In genomic region chr12:53995311-53996187, GRCh38 we compare ENCODE assay signal across 8 cellular contexts. TPM values are rescaled to one million over a fixed set of nuclear protein-coding genes. Genes with fewer than 3 reads are reported as not detected.
A peak's percentile ranks its signal among the peaks of the same experiment; 100 is the strongest.
DNase-seq lines count a peak whose midpoint lies in the region; ATAC-seq and TF ChIP-seq lines count a peak whose summit lies in the region.

No MANE protein-coding gene starts in this region.

- intact Hi-C loops in Caco-2 (cut with micrococcal nuclease; ENCODE audit: unreplicated experiment) (no loop called here), left colon (cut with DNase I, micrococcal nuclease) (no loop called here), testis (cut with DNase I; ENCODE audit: low total_unique reads) (no loop called here), ascending aorta (cut with DNase I) (no loop called here)

- TF ChIP-seq CTCF in Caco-2 (IDR thresholded peaks at IDR 0.05; ENCODE audit: insufficient read depth in 1 of 2, low read depth in 1 of 2, low read length in 1 of 2, severe bottlenecking in 1 of 2, unreplicated experiment in 1 of 2) (no peak), testis (IDR thresholded peaks at IDR 0.05) (no peak), ascending aorta (IDR thresholded peaks at IDR 0.05) (no peak)

- no peaks in the 10 kb centered on the region for H3K27me3 Mint-ChIP-seq in Caco-2 (ENCODE audit: insufficient read depth, unreplicated experiment)
- peaks cover 100% of the 10 kb centered on the region for H3K27me3 Mint-ChIP-seq in activated naive CD8-positive, alpha-beta T cell treated with anti-CD3 and anti-CD28 coated beads, Interleukin-2, amount 10 ng/mL, durations not matched to agents 7 days and 5 days

- DNase-seq in Caco-2 (peak; percentile 79 to 80), Kasumi-1 (lab: John Stamatoyannopoulos, UW) (peak; percentile 15 to 20), left colon (no peak), testis (no peak), ascending aorta (ENCODE audit: low spot score in 2 of 2) (no peak)
- no peak for DNase-seq in activated naive CD8-positive, alpha-beta T cell treated with anti-CD3 and anti-CD28 coated beads, Interleukin-2, amount 10 ng/mL, durations not matched to agents 7 days and 5 days

- H3K4me1 ChIP-seq in Caco-2 (peaks cover 7% of the 10 kb centered on the region), thymus (ENCODE audit: control insufficient read depth, insufficient read depth, low read length) (no peaks in the 10 kb centered on the region), testis (peaks cover 29% of the 10 kb centered on the region), ascending aorta (peaks cover 11 to 23% of the 10 kb centered on the region in 2 donors)

- peak overlapping the region; percentile 97 for H3K27ac Mint-ChIP-seq in Caco-2 (ENCODE audit: unreplicated experiment)
- no peak overlapping the region for H3K27ac Mint-ChIP-seq in activated naive CD8-positive, alpha-beta T cell treated with anti-CD3 and anti-CD28 coated beads, Interleukin-2, amount 10 ng/mL, durations not matched to agents 7 days and 5 days

- no peaks in the 10 kb centered on the region for H3K9me3 Mint-ChIP-seq in Caco-2 (ENCODE audit: unreplicated experiment)
- H3K9me3 Mint-ChIP-seq in activated naive CD8-positive, alpha-beta T cell treated with anti-CD3 and anti-CD28 coated beads, Interleukin-2, amount 10 ng/mL, durations not matched to agents 7 days and 5 days, result no peaks in the 10 kb centered on the region

- BruUV-seq in Caco-2 (replicated peaks; lab: Mats Ljungman, UMichigan), result no TSS peak

- H3K27ac ChIP-seq in thymus (ENCODE audit: low read depth) (no peak overlapping the region), testis (peak overlapping the region in 1 of 2 donors; percentile 39), ascending aorta (peak overlapping the region in 1 of 2 donors; percentile 7)

- H3K27me3 ChIP-seq in Caco-2 (replicated peaks; ENCODE audit: control insufficient read depth, insufficient read depth, low read length) (no peaks in the 10 kb centered on the region), thymus (ENCODE audit: control insufficient read depth, insufficient read depth) (peaks cover 79% of the 10 kb centered on the region), testis (peaks cover 3% of the 10 kb centered on the region), ascending aorta (peaks cover 54% of the 10 kb centered on the region)

- H3K36me3 Mint-ChIP-seq in Caco-2 (ENCODE audit: insufficient read depth, unreplicated experiment), result peaks cover 14% of the 10 kb centered on the region
- H3K36me3 Mint-ChIP-seq in activated naive CD8-positive, alpha-beta T cell treated with anti-CD3 and anti-CD28 coated beads, Interleukin-2, amount 10 ng/mL, durations not matched to agents 7 days and 5 days, result peaks cover 2% of the 10 kb centered on the region

- no peak for TF ChIP-seq POLR2A in testis (IDR thresholded peaks at IDR 0.05)

- CTCF ChIA-PET in Caco-2 (lab: Charles Lee), result interaction anchor here (0.6 to 1.8 kb wide), 10 partner anchors 10 to 357 kb away, joined by 3 to 9 read pairs (median 4); partner anchors contain the start of gene HOXC10

- peak overlapping the region; percentile 89 for H3K4me3 Mint-ChIP-seq in Caco-2 (ENCODE audit: unreplicated experiment)
- H3K4me3 Mint-ChIP-seq in activated naive CD8-positive, alpha-beta T cell treated with anti-CD3 and anti-CD28 coated beads, Interleukin-2, amount 10 ng/mL, durations not matched to agents 7 days and 5 days, result peak overlapping the region; percentile 86

- H3K36me3 ChIP-seq in Caco-2 (ENCODE audit: control insufficient read depth, insufficient read depth, low read length), result no peaks in the 10 kb centered on the region
- H3K36me3 ChIP-seq in thymus (ENCODE audit: control insufficient read depth, insufficient read depth), result no peaks in the 10 kb centered on the region
- no peaks in the 10 kb centered on the region for H3K36me3 ChIP-seq in testis (ENCODE audit: low read depth, missing control alignments)
- H3K36me3 ChIP-seq in ascending aorta, result no peaks in the 10 kb centered on the region

- H3K4me3 ChIP-seq in Caco-2 (ENCODE audit: low read depth, low read length), result peak overlapping the region; percentile 63
- peak overlapping the region; percentile 44 for H3K4me3 ChIP-seq in thymus (ENCODE audit: low read length)
- peak overlapping the region in 1 of 2 donors; percentile 38 for H3K4me3 ChIP-seq in testis
- peak overlapping the region in 1 of 2 donors; percentile 50 for H3K4me3 ChIP-seq in ascending aorta

- ATAC-seq in activated naive CD8-positive, alpha-beta T cell treated with anti-CD3 and anti-CD28 coated beads, Interleukin-2, amount 10 ng/mL, durations not matched to agents 7 days and 5 days (ENCODE audit: low read depth), result peak; percentile 51
- ATAC-seq in left colon, result peak; percentile 63
- no peak for ATAC-seq in HG03095 (IDR thresholded peaks at IDR 0.05; ENCODE audit: unreplicated experiment)

- no peaks in the 10 kb centered on the region for H3K9me3 ChIP-seq in Caco-2
- no peaks in the 10 kb centered on the region for H3K9me3 ChIP-seq in thymus (ENCODE audit: control insufficient read depth)
- H3K9me3 ChIP-seq in testis, result no peaks in the 10 kb centered on the region
- H3K9me3 ChIP-seq in ascending aorta, result no peaks in the 10 kb centered on the region

- peaks cover 2% of the 10 kb centered on the region for H3K4me1 Mint-ChIP-seq in Caco-2 (ENCODE audit: low read depth, unreplicated experiment)
- H3K4me1 Mint-ChIP-seq in activated naive CD8-positive, alpha-beta T cell treated with anti-CD3 and anti-CD28 coated beads, Interleukin-2, amount 10 ng/mL, durations not matched to agents 7 days and 5 days, result peaks cover 17% of the 10 kb centered on the region

- WGBS in thymus, result 2% methylated on average over 50 of the region's 50 CpGs
- WGBS in testis, 2 donors, result 21 to 27% methylated on average over 36 to 49 of the region's 50 CpGs

- POLR2A ChIA-PET in Caco-2 (lab: Charles Lee), result interaction anchor here (0.6 kb wide), 2 partner anchors 13 to 55 kb away, joined by 3 to 4 read pairs; partner anchors contain the start of gene HOXC8
- POLR2A ChIA-PET in activated naive CD8-positive, alpha-beta T cell treated with anti-CD3 and anti-CD28 coated beads, Interleukin-2, amount 10 ng/mL, durations not matched to agents 7 days and 5 days (lab: Charles Lee), result no interaction called here

RNA-seq across cellular contexts. Expression of gene HOXC9, which starts 4.4 kb away (rescaled TPM):
- 2.9 and 3.1 TPM in 2 replicates for total RNA-seq in Caco-2 (2022)
- total RNA-seq in activated naive CD8-positive, alpha-beta T cell treated with anti-CD3 and anti-CD28 coated beads, Interleukin-2, amount 10 ng/mL, durations not matched to agents 7 days and 5 days, result not detected
- total RNA-seq in left colon, result not detected
- polyA plus RNA-seq in thymus, result 0.43 TPM
- total RNA-seq in testis, result 1 to 10 TPM; 6.6 to 7.8 TPM
- polyA plus RNA-seq in testis (ENCODE audit: insufficient read depth, low read depth, low replicate concordance), result 2.4 TPM
- total RNA-seq in ascending aorta, result 1.2 TPM

RNA-seq across cellular contexts. Expression of gene HOXC10, which starts 10.6 kb away (rescaled TPM):
- total RNA-seq in Caco-2 (2022) (4.0 and 4.5 TPM in 2 replicates), left colon (not detected), testis (1 to 10 TPM; 1.4 to 2.6 TPM), ascending aorta (not detected)
- total RNA-seq in activated naive CD8-positive, alpha-beta T cell treated with anti-CD3 and anti-CD28 coated beads, Interleukin-2, amount 10 ng/mL, durations not matched to agents 7 days and 5 days, result not detected
- polyA plus RNA-seq in thymus (0.14 TPM), testis (ENCODE audit: insufficient read depth, low read depth, low replicate concordance) (4.3 TPM)

RNA-seq across cellular contexts. Expression of gene HOXC8, which starts 13.2 kb away (rescaled TPM):
- 10.8 and 11.3 TPM in 2 replicates for total RNA-seq in Caco-2 (2022)
- not detected for total RNA-seq in activated naive CD8-positive, alpha-beta T cell treated with anti-CD3 and anti-CD28 coated beads, Interleukin-2, amount 10 ng/mL, durations not matched to agents 7 days and 5 days
- not detected for total RNA-seq in left colon
- 0.21 TPM for polyA plus RNA-seq in thymus
- total RNA-seq in testis, result 1 to 10 TPM in 1 of 2 donors, under 1 TPM in 1; 0.81 to 1.2 TPM
- polyA plus RNA-seq in testis (ENCODE audit: insufficient read depth, low read depth, low replicate concordance), result 2.4 TPM
- total RNA-seq in ascending aorta, result 8.9 TPM

RNA-seq across cellular contexts. Expression of gene HOTAIR, which starts 20.8 kb away (rescaled TPM):
- 1.6 and 1.9 TPM in 2 replicates for total RNA-seq in Caco-2 (2022)
- not detected for total RNA-seq in activated naive CD8-positive, alpha-beta T cell treated with anti-CD3 and anti-CD28 coated beads, Interleukin-2, amount 10 ng/mL, durations not matched to agents 7 days and 5 days
- not detected for total RNA-seq in left colon
- polyA plus RNA-seq in thymus, result 0.25 TPM
- total RNA-seq in testis, result 1 to 10 TPM; 3.4 to 8.6 TPM
- 3.1 TPM for polyA plus RNA-seq in testis (ENCODE audit: insufficient read depth, low read depth, low replicate concordance)
- not detected for total RNA-seq in ascending aorta

RNA-seq across cellular contexts. Expression of gene HOXC11, which starts 22.6 kb away (rescaled TPM):
- total RNA-seq in Caco-2 (2022), result 1.7 and 2.2 TPM in 2 replicates
- not detected for total RNA-seq in activated naive CD8-positive, alpha-beta T cell treated with anti-CD3 and anti-CD28 coated beads, Interleukin-2, amount 10 ng/mL, durations not matched to agents 7 days and 5 days
- total RNA-seq in left colon, result not detected
- polyA plus RNA-seq in thymus, result 0.21 TPM
- total RNA-seq in testis, result 1 to 10 TPM in 1 of 2 donors, under 1 TPM in 1; 0.25 to 1.1 TPM
- 0.18 TPM for polyA plus RNA-seq in testis (ENCODE audit: insufficient read depth, low read depth, low replicate concordance)
- total RNA-seq in ascending aorta, result 0.32 TPM

Comparison
In these comparisons a context has a peak if more than half of its experiments do, and no peak if none do; other contexts are left out.
1. DNase-seq: peak in Caco-2 (2 of 2) and Kasumi-1 (2 of 2); none in activated naive CD8-positive, alpha-beta T cell treated with anti-CD3 and anti-CD28 coated beads, Interleukin-2, amount 10 ng/mL, durations not matched to agents 7 days and 5 days (single experiment), left colon (0 of 2), testis (single experiment) and ascending aorta (0 of 2).